ENCODE assay signal across 1 cellular context in genomic region chr11:31325162-31325561, GRCh38.
TF ChIP-seq lines count a peak whose summit lies in the region.

No MANE protein-coding gene starts in this region.

TF ChIP-seq in SK-N-SH treated with all-trans-retinoic acid at 6 μM for 48 hours, 23 proteins besides CTCF, POLR2A, EP300 and RAD21 (continued from another document):
- TF ChIP-seq POU6F1 (CRISPR knock-in tag; IDR thresholded peaks at IDR 0.05; ENCODE audit: borderline replicate concordance, low read depth) (no peak), SNAI2 (CRISPR knock-in tag; IDR thresholded peaks at IDR 0.05) (no peak), CREB5 (CRISPR knock-in tag; IDR thresholded peaks at IDR 0.05; ENCODE audit: low read depth) (no peak)
